28 cellular contexts compared by ENCODE assay signal in the genomic region with DNA sequence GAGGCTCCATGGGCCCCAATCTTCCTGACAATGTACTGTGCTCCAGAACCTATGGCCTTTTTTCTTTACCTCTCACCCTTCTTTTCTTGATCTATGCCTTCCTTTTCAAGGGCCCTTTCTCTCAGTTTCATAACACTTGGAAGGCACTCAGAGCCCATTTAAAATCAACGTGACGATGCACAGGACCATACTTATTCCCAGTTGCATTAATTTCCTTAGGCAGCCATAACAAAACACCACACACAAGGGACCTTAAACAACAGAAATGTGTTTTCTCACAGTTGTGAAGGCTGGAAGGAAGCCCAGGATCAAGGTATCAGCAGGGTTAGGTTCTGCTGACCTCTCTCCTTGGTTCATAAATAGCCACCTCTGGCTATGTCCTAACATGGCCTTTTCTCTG.
"Had no signal": no experiment of that assay in that cellular context is flagged by ENCODE, and none has a peak within 500 bp of the region (broad histone marks: within the 10 kb centered on the region; RNA-seq: fewer than 3 reads in every experiment).

No MANE protein-coding gene starts in this region.

- H3K4me1 ChIP-seq: adrenal gland, body of pancreas had no signal

- H3K4me3 ChIP-seq: adrenal gland, body of pancreas, esophagus muscularis mucosa, gastroesophageal sphincter had no signal

- H3K9me3 ChIP-seq: adrenal gland, body of pancreas, esophagus muscularis mucosa, gastroesophageal sphincter had no signal

- DNase-seq: activated CD4-positive, alpha-beta memory T cell treated with anti-CD3 and anti-CD28 coated beads for 36 hours; activated CD4-positive, alpha-beta T cell treated with anti-CD3 and anti-CD28 coated beads for 36 hours; activated CD4-positive, alpha-beta T cell treated with anti-CD3 and anti-CD28 coated beads, Interleukin-2, amount 10 ng/mL, durations not matched to agents 24 days and 14 days; activated CD4-positive, CD25-positive, alpha-beta regulatory T cell; activated CD4-positive, CD25-positive, alpha-beta regulatory T cell treated with anti-CD3 and anti-CD28 coated beads, Interleukin-2, amount 50 U/mL, for 72 hours; activated CD8-positive, alpha-beta memory T cell treated with anti-CD3 and anti-CD28 coated beads, Interleukin-2, amount 10 ng/mL, durations not matched to agents 7 days and 5 days; activated CD8-positive, alpha-beta memory T cell treated with anti-CD3 and anti-CD28 coated beads, Interleukin-2, amount 50 U/mL, for 4 hours; activated CD8-positive, alpha-beta T cell treated with anti-CD3 and anti-CD28 coated beads, Interleukin-2, amount 10 ng/mL, durations not matched to agents 7 days and 5 days; activated effector memory CD4-positive, alpha-beta T cell treated with anti-CD3 and anti-CD28 coated beads, Interleukin-2, amount 50 U/mL, for 16 hours; activated naive CD4-positive, alpha-beta T cell treated with anti-CD3 and anti-CD28 coated beads for 36 hours; activated naive CD8-positive, alpha-beta T cell treated with anti-CD3 and anti-CD28 coated beads for 36 hours; activated naive CD8-positive, alpha-beta T cell treated with anti-CD3 and anti-CD28 coated beads, Interleukin-2, amount 50 U/mL, for 24 hours; activated T-cell treated with anti-CD3 and anti-CD28 coated beads, Interleukin-2, amount 50 U/mL, for 1 hour; activated T-cell treated with anti-CD3 and anti-CD28 coated beads, Interleukin-2, amount 50 U/mL, for 48 hours; adrenal gland; amygdala; aorta; body of pancreas; caudate nucleus; cortex of kidney; dermis blood vessel endothelial cell; effector CD4-positive, alpha-beta T cell; effector memory CD8-positive, alpha-beta T cell; erythroblast; foreskin melanocyte; T-helper 2 cell had no signal

- H3K27me3 ChIP-seq: adrenal gland, body of pancreas, esophagus muscularis mucosa, gastroesophageal sphincter had no signal

- ATAC-seq: activated CD4-positive, alpha-beta T cell treated with anti-CD3 and anti-CD28 coated beads for 36 hours; activated CD8-positive, alpha-beta memory T cell treated with anti-CD3 and anti-CD28 coated beads, Interleukin-2, amount 10 ng/mL, durations not matched to agents 7 days and 5 days; activated CD8-positive, alpha-beta T cell treated with anti-CD3 and anti-CD28 coated beads, Interleukin-2, amount 10 ng/mL, durations not matched to agents 7 days and 5 days; activated naive CD8-positive, alpha-beta T cell treated with anti-CD3 and anti-CD28 coated beads, Interleukin-2, amount 50 U/mL, for 24 hours; body of pancreas; effector memory CD8-positive, alpha-beta T cell; gastroesophageal sphincter had no signal

- H3K36me3 ChIP-seq: adrenal gland, esophagus muscularis mucosa, gastroesophageal sphincter had no signal

- H3K27ac ChIP-seq: adrenal gland, body of pancreas, esophagus muscularis mucosa had no signal
